Comparison of ENCODE assay signal across 14 cellular contexts in genomic region chr15:30791239-30791638, GRCh38.
DNase-seq lines count a peak whose midpoint lies in the region; ATAC-seq and TF ChIP-seq lines count a peak whose summit lies in the region.
"Had no signal": no experiment of that assay in that cellular context is flagged by ENCODE, and none has a peak within 500 bp of the region (broad histone marks: within the 10 kb centered on the region; RNA-seq: fewer than 3 reads in every experiment).

No MANE protein-coding gene starts in this region.

- TF ChIP-seq CTCF in GM20000 (IDR thresholded peaks at IDR 0.05; ENCODE audit: extremely low read depth, missing control alignments) (no peak), smooth muscle cell (IDR thresholded peaks at IDR 0.05; ENCODE audit: borderline replicate concordance, insufficient read depth, poor library complexity, severe bottlenecking) (no peak)

- TF ChIP-seq POLR2A in erythroblast (IDR thresholded peaks at IDR 0.05; ENCODE audit: low read length) = no peak

- ATAC-seq in GM21515 (IDR thresholded peaks at IDR 0.05; ENCODE audit: unreplicated experiment) = no peak

- no peaks in the 10 kb centered on the region for H4K20me1 ChIP-seq in smooth muscle cell (ENCODE audit: low read depth)

- H2AFZ ChIP-seq in smooth muscle cell (ENCODE audit: low read depth) = no peak overlapping the region

- H3K9ac ChIP-seq in smooth muscle cell (ENCODE audit: low read depth) = no peak overlapping the region

- H3K4me2 ChIP-seq in smooth muscle cell = no peak overlapping the region

- H3K27ac ChIP-seq in smooth muscle cell (ENCODE audit: low read depth) = no peak overlapping the region
- H3K27ac ChIP-seq: dorsolateral prefrontal cortex, spleen, VCaP had no signal

- no peaks in the 10 kb centered on the region for H3K79me2 ChIP-seq in smooth muscle cell (ENCODE audit: low read depth)

- H3K27me3 ChIP-seq in smooth muscle cell (ENCODE audit: low read depth) = peaks cover 7% of the 10 kb centered on the region

- 96% methylated on average over 9 of the region's 9 CpGs for WGBS in smooth muscle cell (ENCODE audit: low lambda C conversion rate)

- H3K4me1 ChIP-seq in smooth muscle cell (ENCODE audit: low read depth) = no peaks in the 10 kb centered on the region
- H3K4me1 ChIP-seq: spleen had no signal

- H3K36me3 ChIP-seq in smooth muscle cell (ENCODE audit: low read depth) = no peaks in the 10 kb centered on the region
- H3K36me3 ChIP-seq: spleen had no signal

- DNase-seq in COLO668 (lab: John Stamatoyannopoulos, UW; ENCODE audit: unreplicated experiment) = peak; percentile 13
- peak; percentile 12 for DNase-seq in EL
- peak; percentile 42 for DNase-seq in NCI-H1048 (lab: John Stamatoyannopoulos, UW)
- DNase-seq in erythroblast (lab: John Stamatoyannopoulos, UW) = peak; percentile 44 to 47
- no peak for DNase-seq in GM20000 (ENCODE audit: low spot score)
- DNase-seq in smooth muscle cell (lab: John Stamatoyannopoulos, UW; ENCODE audit: unreplicated experiment) = no peak
- DNase-seq: activated CD8-positive, alpha-beta memory T cell treated with anti-CD3 and anti-CD28 coated beads, Interleukin-2, amount 50 U/mL, for 4 hours; activated naive CD4-positive, alpha-beta T cell treated with anti-CD3 and anti-CD28 coated beads, Interleukin-2, amount 50 U/mL, for 16 hours; dorsolateral prefrontal cortex; hippocampal formation; MV-4-11; spleen had no signal

- no peaks in the 10 kb centered on the region for H3F3A ChIP-seq in smooth muscle cell (ENCODE audit: low read depth)

- H3K4me3 ChIP-seq in smooth muscle cell = no peak overlapping the region
- H3K4me3 ChIP-seq: dorsolateral prefrontal cortex, spleen had no signal

- H3K9me3 ChIP-seq in smooth muscle cell (replicated peaks; ENCODE audit: low read depth) = no peaks in the 10 kb centered on the region
- H3K9me3 ChIP-seq: spleen had no signal

Comparison
In these comparisons a context has a peak if more than half of its experiments do, and no peak if none do; other contexts are left out.
1. DNase-seq: peak in COLO668 (single experiment), EL (single experiment), NCI-H1048 (single experiment) and erythroblast (2 of 2); none in GM20000 (single experiment) and smooth muscle cell (single experiment).